25 cellular contexts compared by ENCODE assay signal in genomic region chr4:1315838-1316536, GRCh38. TPM values are rescaled to one million over a fixed set of nuclear protein-coding genes. Genes with fewer than 3 reads are reported as not detected.
DNase-seq lines count a peak whose midpoint lies in the region; ATAC-seq, FAIRE-seq and TF ChIP-seq lines count a peak whose summit lies in the region.
"Had no signal": no experiment of that assay in that cellular context is flagged by ENCODE, and none has a peak within 500 bp of the region (broad histone marks: within the 10 kb centered on the region; RNA-seq: fewer than 3 reads in every experiment).

No MANE protein-coding gene starts in this region.

- H3K4me1 ChIP-seq in CD8-positive, alpha-beta T cell (ENCODE audit: insufficient read depth, low read length) = peaks cover 17% of the 10 kb centered on the region
- H3K4me1 ChIP-seq in kidney (ENCODE audit: control insufficient read depth in 1 of 2, insufficient read depth in 1 of 2, low read depth in 1 of 2, low read length in 2 of 2) (peaks cover 0 to 3% of the 10 kb centered on the region in 2 donors), BE2C (no peaks in the 10 kb centered on the region)

- no peak for ATAC-seq in CD8-positive, alpha-beta T cell
- ATAC-seq in omental fat pad (ENCODE audit: low FRiP score) (no peak), HG02678 (IDR thresholded peaks at IDR 0.05; ENCODE audit: unreplicated experiment) (no peak)

- no peak for FAIRE-seq in kidney (lab: Jason Lieb, UNC)
- FAIRE-seq: endothelial cell of umbilical vein, HTR-8/SVneo had no signal

- no peaks in the 10 kb centered on the region for H3K27me3 Mint-ChIP-seq in activated CD4-positive, alpha-beta T cell treated with anti-CD3 and anti-CD28 coated beads, Interleukin-2, amount 10 ng/mL, durations not matched to agents 7 days and 5 days
- no peaks in the 10 kb centered on the region for H3K27me3 Mint-ChIP-seq in CD8-positive, alpha-beta T cell (ENCODE audit: low read depth)
- no peaks in the 10 kb centered on the region for H3K27me3 Mint-ChIP-seq in activated CD4-positive, alpha-beta memory T cell treated with anti-CD3 and anti-CD28 coated beads, Interleukin-2, amount 10 ng/mL, durations not matched to agents 7 days and 5 days
- H3K27me3 Mint-ChIP-seq: B cell; central memory CD8-positive, alpha-beta T cell had no signal

- no peaks in the 10 kb centered on the region for H3K27me3 ChIP-seq in CD8-positive, alpha-beta T cell (ENCODE audit: insufficient read depth, low read length)
- H3K27me3 ChIP-seq in BE2C = no peaks in the 10 kb centered on the region
- H3K27me3 ChIP-seq: dorsolateral prefrontal cortex had no signal

- POLR2A ChIA-PET in activated CD4-positive, alpha-beta T cell treated with anti-CD3 and anti-CD28 coated beads, Interleukin-2, amount 10 ng/mL, durations not matched to agents 7 days and 5 days (lab: Charles Lee) = no interaction called here
- POLR2A ChIA-PET in CD8-positive, alpha-beta T cell (lab: Charles Lee) = interaction anchor here (1.0 kb wide), 1 partner anchor 13 kb away, joined by 3 read pairs; no protein-coding TSS in a partner anchor
- POLR2A ChIA-PET in activated CD4-positive, alpha-beta memory T cell treated with anti-CD3 and anti-CD28 coated beads, Interleukin-2, amount 10 ng/mL, durations not matched to agents 7 days and 5 days (lab: Charles Lee) = interaction anchor here (0.7 to 1.8 kb wide), 2 partner anchors 25 to 30 kb away, joined by 3 to 6 read pairs; partner anchors contain the start of gene MAEA

- no peak overlapping the region for H3K9ac ChIP-seq in kidney (ENCODE audit: low read length in 2 of 2)

- H3K27ac Mint-ChIP-seq in activated CD4-positive, alpha-beta T cell treated with anti-CD3 and anti-CD28 coated beads, Interleukin-2, amount 10 ng/mL, durations not matched to agents 7 days and 5 days = peak overlapping the region; percentile 87
- H3K27ac Mint-ChIP-seq in CD8-positive, alpha-beta T cell = peak overlapping the region; percentile 41
- H3K27ac Mint-ChIP-seq in activated CD4-positive, alpha-beta memory T cell treated with anti-CD3 and anti-CD28 coated beads, Interleukin-2, amount 10 ng/mL, durations not matched to agents 7 days and 5 days = peak overlapping the region; percentile 49
- H3K27ac Mint-ChIP-seq: B cell had no signal

- no peak for TF ChIP-seq CTCF in CD8-positive, alpha-beta T cell (IDR thresholded peaks at IDR 0.05)
- TF ChIP-seq CTCF in kidney (IDR thresholded peaks at IDR 0.05; ENCODE audit: borderline replicate concordance, extremely low read depth, insufficient read depth) (no peak), omental fat pad (IDR thresholded peaks at IDR 0.05) (no peak), BE2C (IDR thresholded peaks at IDR 0.05; ENCODE audit: low read depth, low read length) (no peak)

- DNase-seq in activated CD4-positive, alpha-beta T cell treated with anti-CD3 and anti-CD28 coated beads, Interleukin-2, amount 10 ng/mL, durations not matched to agents 7 days and 5 days = peak; percentile 50
- DNase-seq in activated CD4-positive, alpha-beta T cell treated with anti-CD3 and anti-CD28 coated beads, Interleukin-2, amount 50 U/mL, for 1 hour = no peak
- peak in 1 of 7 experiments; percentile 21 for DNase-seq in CD8-positive, alpha-beta T cell
- no peak for DNase-seq in activated CD4-positive, alpha-beta memory T cell treated with anti-CD3 and anti-CD28 coated beads, Interleukin-2, amount 10 ng/mL, durations not matched to agents 7 days and 5 days
- peak; percentile 53 for DNase-seq in kidney
- no peak for DNase-seq in omental fat pad (ENCODE audit: low spot score)
- DNase-seq in BE2C = no peak
- DNase-seq: activated CD4-positive, CD25-positive, alpha-beta regulatory T cell treated with anti-CD3 and anti-CD28 coated beads, Interleukin-2, amount 50 U/mL, for 72 hours; activated CD8-positive, alpha-beta memory T cell treated with anti-CD3 and anti-CD28 coated beads, Interleukin-2, amount 50 U/mL, for 48 hours; COR-L47; DMS79 treated with DMSO at 0.1 percent for 48 hours; GOT3; Kasumi-1; mammary epithelial cell; MV-4-11; NCI-H146; OCI-M1; Right ventricle myocardium superior had no signal

- H3K9me3 ChIP-seq in CD8-positive, alpha-beta T cell (ENCODE audit: low read length) = no peaks in the 10 kb centered on the region
- no peaks in the 10 kb centered on the region for H3K9me3 ChIP-seq in kidney (ENCODE audit: control insufficient read depth in 1 of 2, low read length in 2 of 2)
- H3K9me3 ChIP-seq in BE2C = no peaks in the 10 kb centered on the region
- H3K9me3 ChIP-seq: psoas muscle had no signal

- H3K27ac ChIP-seq in CD8-positive, alpha-beta T cell (ENCODE audit: low read depth, low read length) = no peak overlapping the region
- H3K27ac ChIP-seq in kidney (ENCODE audit: low read depth in 2 of 2, low read length in 2 of 2) = no peak overlapping the region
- H3K27ac ChIP-seq: dorsolateral prefrontal cortex, psoas muscle had no signal

- no peak overlapping the region for H3K4me3 ChIP-seq in CD8-positive, alpha-beta T cell (ENCODE audit: low read depth, low read length)
- H3K4me3 ChIP-seq in kidney (ENCODE audit: low read length in 2 of 2) = no peak overlapping the region
- no peak overlapping the region for H3K4me3 ChIP-seq in BE2C (ENCODE audit: low read depth, low read length)
- H3K4me3 ChIP-seq: dorsolateral prefrontal cortex, psoas muscle had no signal

- no peaks in the 10 kb centered on the region for H3K9me3 Mint-ChIP-seq in activated CD4-positive, alpha-beta T cell treated with anti-CD3 and anti-CD28 coated beads, Interleukin-2, amount 10 ng/mL, durations not matched to agents 7 days and 5 days
- H3K9me3 Mint-ChIP-seq in CD8-positive, alpha-beta T cell = no peaks in the 10 kb centered on the region
- H3K9me3 Mint-ChIP-seq in activated CD4-positive, alpha-beta memory T cell treated with anti-CD3 and anti-CD28 coated beads, Interleukin-2, amount 10 ng/mL, durations not matched to agents 7 days and 5 days = no peaks in the 10 kb centered on the region
- H3K9me3 Mint-ChIP-seq: central memory CD8-positive, alpha-beta T cell had no signal

- CTCF ChIA-PET in activated CD4-positive, alpha-beta T cell treated with anti-CD3 and anti-CD28 coated beads, Interleukin-2, amount 10 ng/mL, durations not matched to agents 7 days and 5 days (lab: Charles Lee) = interaction anchor here (1.6 kb wide), 1 partner anchor 25 kb away, joined by 3 read pairs; no protein-coding TSS in a partner anchor
- CTCF ChIA-PET in CD8-positive, alpha-beta T cell (lab: Charles Lee) = interaction anchor here (0.9 to 1.3 kb wide), 2 partner anchors 14 to 414 kb away, joined by 3 to 4 read pairs; no protein-coding TSS in a partner anchor
- CTCF ChIA-PET in activated CD4-positive, alpha-beta memory T cell treated with anti-CD3 and anti-CD28 coated beads, Interleukin-2, amount 10 ng/mL, durations not matched to agents 7 days and 5 days (lab: Charles Lee) = no interaction called here

- H3K36me3 Mint-ChIP-seq in activated CD4-positive, alpha-beta T cell treated with anti-CD3 and anti-CD28 coated beads, Interleukin-2, amount 10 ng/mL, durations not matched to agents 7 days and 5 days (ENCODE audit: low read depth) = peaks cover 67% of the 10 kb centered on the region
- peaks cover 70% of the 10 kb centered on the region for H3K36me3 Mint-ChIP-seq in CD8-positive, alpha-beta T cell
- H3K36me3 Mint-ChIP-seq in activated CD4-positive, alpha-beta memory T cell treated with anti-CD3 and anti-CD28 coated beads, Interleukin-2, amount 10 ng/mL, durations not matched to agents 7 days and 5 days (ENCODE audit: low read depth) = peaks cover 58% of the 10 kb centered on the region

- peaks cover 15% of the 10 kb centered on the region for H3K36me3 ChIP-seq in CD8-positive, alpha-beta T cell (ENCODE audit: insufficient read depth, low read length)
- H3K36me3 ChIP-seq in kidney (ENCODE audit: control insufficient read depth in 1 of 2, insufficient read depth in 2 of 2, low read length in 2 of 2) (peaks cover 18 to 37% of the 10 kb centered on the region in 2 donors), BE2C (peaks cover 64% of the 10 kb centered on the region)

- H3K4me3 Mint-ChIP-seq in activated CD4-positive, alpha-beta T cell treated with anti-CD3 and anti-CD28 coated beads, Interleukin-2, amount 10 ng/mL, durations not matched to agents 7 days and 5 days = no peak overlapping the region
- H3K4me3 Mint-ChIP-seq in CD8-positive, alpha-beta T cell = no peak overlapping the region
- no peak overlapping the region for H3K4me3 Mint-ChIP-seq in activated CD4-positive, alpha-beta memory T cell treated with anti-CD3 and anti-CD28 coated beads, Interleukin-2, amount 10 ng/mL, durations not matched to agents 7 days and 5 days
- H3K4me3 Mint-ChIP-seq: B cell; central memory CD8-positive, alpha-beta T cell had no signal

- peaks cover 45% of the 10 kb centered on the region for H3K4me1 Mint-ChIP-seq in activated CD4-positive, alpha-beta T cell treated with anti-CD3 and anti-CD28 coated beads, Interleukin-2, amount 10 ng/mL, durations not matched to agents 7 days and 5 days
- H3K4me1 Mint-ChIP-seq in CD8-positive, alpha-beta T cell (ENCODE audit: low read depth) = peaks cover 18% of the 10 kb centered on the region
- H3K4me1 Mint-ChIP-seq in activated CD4-positive, alpha-beta memory T cell treated with anti-CD3 and anti-CD28 coated beads, Interleukin-2, amount 10 ng/mL, durations not matched to agents 7 days and 5 days = peaks cover 31% of the 10 kb centered on the region

- intact Hi-C loops in CD8-positive, alpha-beta T cell (cut with DNase I, micrococcal nuclease) = no loop called here
- intact Hi-C loops in kidney (cut with DNase I) = no loop called here

RNA-seq across cellular contexts. Expression of gene MAEA, which starts 26.3 kb away (rescaled TPM):
- 10 to 100 TPM; 63.8 to 69.0 TPM for total RNA-seq in activated CD4-positive, alpha-beta T cell treated with anti-CD3 and anti-CD28 coated beads, Interleukin-2, amount 10 ng/mL, durations not matched to agents 7 days and 5 days
- total RNA-seq in CD8-positive, alpha-beta T cell = 10 to 100 TPM; 74.6 to 77.6 TPM
- total RNA-seq in activated CD4-positive, alpha-beta memory T cell treated with anti-CD3 and anti-CD28 coated beads, Interleukin-2, amount 10 ng/mL, durations not matched to agents 7 days and 5 days = 10 to 100 TPM; 61.6 to 64.1 TPM
- total RNA-seq in kidney (75.2 TPM), omental fat pad (10 to 100 TPM; 38.8 to 71.2 (median 51.8) TPM)
- 65.0 TPM for polyA plus RNA-seq in kidney (ENCODE audit: insufficient read depth, low read depth, low replicate concordance)
- 247 TPM for polyA plus RNA-seq in BE2C (2012; ENCODE audit: insufficient read depth, insufficient read length, low read depth)

RNA-seq across cellular contexts. Expression of gene UVSSA, which starts 31.0 kb away (rescaled TPM):
- 10 to 100 TPM; 19.1 to 23.0 TPM for total RNA-seq in activated CD4-positive, alpha-beta T cell treated with anti-CD3 and anti-CD28 coated beads, Interleukin-2, amount 10 ng/mL, durations not matched to agents 7 days and 5 days
- 10 to 100 TPM; 27.3 to 27.5 TPM for total RNA-seq in CD8-positive, alpha-beta T cell
- 10 to 100 TPM; 22.2 to 22.3 TPM for total RNA-seq in activated CD4-positive, alpha-beta memory T cell treated with anti-CD3 and anti-CD28 coated beads, Interleukin-2, amount 10 ng/mL, durations not matched to agents 7 days and 5 days
- total RNA-seq in kidney (32.5 TPM), omental fat pad (10 to 100 TPM; 10.2 to 28.2 (median 13.0) TPM)
- 5.2 TPM for polyA plus RNA-seq in kidney (ENCODE audit: insufficient read depth, low read depth, low replicate concordance)
- polyA plus RNA-seq in BE2C (2012; ENCODE audit: insufficient read depth, insufficient read length, low read depth) = 32.7 TPM

Comparison
In these comparisons a context has a peak if more than half of its experiments do, and no peak if none do; other contexts are left out.
1. DNase-seq: peak in activated CD4-positive, alpha-beta T cell treated with anti-CD3 and anti-CD28 coated beads, Interleukin-2, amount 10 ng/mL, durations not matched to agents 7 days and 5 days (single experiment) and kidney (single experiment); none in activated CD4-positive, alpha-beta T cell treated with anti-CD3 and anti-CD28 coated beads, Interleukin-2, amount 50 U/mL, for 1 hour (single experiment), activated CD4-positive, alpha-beta memory T cell treated with anti-CD3 and anti-CD28 coated beads, Interleukin-2, amount 10 ng/mL, durations not matched to agents 7 days and 5 days (single experiment), omental fat pad (single experiment) and BE2C (single experiment).
2. Peak in every context shown above with its lines, with median percentiles within 50 percentile points of each other: H3K27ac Mint-ChIP-seq.